ENCODE assay signal across 13 cellular contexts in genomic region chr14:89367449-89368120, GRCh38. TPM values are rescaled to one million over a fixed set of nuclear protein-coding genes. Genes with fewer than 3 reads are reported as not detected.
A peak's percentile ranks its signal among the peaks of the same experiment; 100 is the strongest.
DNase-seq lines count a peak whose midpoint lies in the region; ATAC-seq and TF ChIP-seq lines count a peak whose summit lies in the region.
"Had no signal": no experiment of that assay in that cellular context is flagged by ENCODE, and none has a peak within 500 bp of the region (broad histone marks: within the 10 kb centered on the region; RNA-seq: fewer than 3 reads in every experiment).

No MANE protein-coding gene starts in this region.

- no peaks in the 10 kb centered on the region for H3K27me3 ChIP-seq in osteoblast (ENCODE audit: insufficient read depth, low read length)

- no peaks in the 10 kb centered on the region for H3K36me3 ChIP-seq in osteoblast (ENCODE audit: insufficient read depth, low read length)

- H3K4me2 ChIP-seq in osteoblast (ENCODE audit: insufficient read depth, low read length) = peak overlapping the region; percentile 64

- H3K4me3 ChIP-seq in osteoblast (ENCODE audit: insufficient read depth, low read length) = peak overlapping the region; percentile 42

- TF ChIP-seq CTCF in C4-2B (conservative IDR thresholded peaks at IDR 0.05) (no peak), osteoblast (IDR thresholded peaks at IDR 0.05; ENCODE audit: extremely low read depth, low read depth, low read length) (no peak)

- DNase-seq in SW480 (ENCODE audit: low spot score) = peak; percentile 42
- no peak for DNase-seq in Right ventricle myocardium superior
- DNase-seq in osteoblast (ENCODE audit: insufficient read length, low spot score, missing footprints) = no peak
- no peak for DNase-seq in amniotic stem cell (lab: John Stamatoyannopoulos, UW)
- DNase-seq: activated CD4-positive, CD25-positive, alpha-beta regulatory T cell treated with anti-CD3 and anti-CD28 coated beads, Interleukin-2, amount 50 U/mL, for 72 hours; activated gamma-delta T cell treated with Interleukin-2 at 50 U/mL for 16 hours; COR-L47; NCI-H345; RPMI8226 had no signal

- peaks cover 24% of the 10 kb centered on the region for H3K79me2 ChIP-seq in osteoblast (ENCODE audit: insufficient read depth, low read length)

- H4K20me1 ChIP-seq in osteoblast (ENCODE audit: insufficient read depth, low read length) = peaks cover 17% of the 10 kb centered on the region

- peak overlapping the region; percentile 69 for H2AFZ ChIP-seq in osteoblast (ENCODE audit: low read length)

- H3K9me3 ChIP-seq in osteoblast (ENCODE audit: low read depth, low read length) = no peaks in the 10 kb centered on the region

- H3K27ac ChIP-seq in C4-2B (peak overlapping the region; percentile 19), osteoblast (ENCODE audit: low read depth, low read length) (no peak overlapping the region)

- ATAC-seq in Right ventricle myocardium superior (ENCODE audit: poor library complexity) = peak; percentile 53
- no peak for ATAC-seq in HG02610 (IDR thresholded peaks at IDR 0.05; ENCODE audit: unreplicated experiment)
- ATAC-seq in HG03432 (IDR thresholded peaks at IDR 0.05; ENCODE audit: unreplicated experiment) = no peak
- no peak for ATAC-seq in HG02678 (IDR thresholded peaks at IDR 0.05; ENCODE audit: unreplicated experiment)

- H3K4me1 ChIP-seq in osteoblast (ENCODE audit: insufficient read depth, low read length) = peaks cover 18% of the 10 kb centered on the region

- intact Hi-C loops in Right ventricle myocardium superior (cut with DNase I) = no loop called here

RNA-seq across cellular contexts. Expression of gene FOXN3, which starts 49.4 kb away (rescaled TPM):
- total RNA-seq in Right ventricle myocardium superior = 122 TPM
- total RNA-seq in osteoblast = 44.5 and 49.9 TPM in 2 replicates
